ENCODE assay signal across 16 cellular contexts in genomic region chr9:95074632-95075269, GRCh38.
DNase-seq lines count a peak whose midpoint lies in the region; ATAC-seq, FAIRE-seq and TF ChIP-seq lines count a peak whose summit lies in the region.
"Had no signal": no experiment of that assay in that cellular context is flagged by ENCODE, and none has a peak within 500 bp of the region (broad histone marks: within the 10 kb centered on the region; RNA-seq: fewer than 3 reads in every experiment).

No MANE protein-coding gene starts in this region.

- H3K27me3 ChIP-seq in astrocyte (ENCODE audit: insufficient read depth, low read length) = no peaks in the 10 kb centered on the region
- H3K27me3 ChIP-seq: suprapubic skin had no signal

- peaks cover 16% of the 10 kb centered on the region for H3K36me3 ChIP-seq in astrocyte (ENCODE audit: insufficient read depth, low read length)

- no peak overlapping the region for H3K27ac ChIP-seq in astrocyte (ENCODE audit: low read depth, low read length)
- H3K27ac ChIP-seq: suprapubic skin had no signal

- H2AFZ ChIP-seq in astrocyte (ENCODE audit: low read depth, low read length) = no peak overlapping the region

- H3K4me2 ChIP-seq in astrocyte (ENCODE audit: low read length) = no peak overlapping the region

- DNase-seq in activated CD8-positive, alpha-beta memory T cell treated with anti-CD3 and anti-CD28 coated beads, Interleukin-2, amount 50 U/mL, for 48 hours = peak; percentile 22
- DNase-seq in activated CD8-positive, alpha-beta memory T cell treated with anti-CD3 and anti-CD28 coated beads, Interleukin-2, amount 10 ng/mL, durations not matched to agents 7 days and 5 days = no peak
- DNase-seq in astrocyte (ENCODE audit: low read depth) = no peak
- peak; percentile 77 for DNase-seq in mesenteric fat pad (ENCODE audit: low spot score)
- DNase-seq in type B pancreatic cell (ENCODE audit: extremely low spot score, unreplicated experiment) = peak; percentile 47
- DNase-seq in activated naive CD8-positive, alpha-beta T cell treated with anti-CD3 and anti-CD28 coated beads for 36 hours = no peak
- no peak for DNase-seq in RCC 7860 (ENCODE audit: low spot score)
- no peak for DNase-seq in HK-2 (ENCODE audit: unreplicated experiment)
- DNase-seq: DMS 273 treated with DMSO at 0.1 percent for 48 hours, NCI-H1694, T-helper 17 cell had no signal

- H3K9me3 ChIP-seq in astrocyte (ENCODE audit: insufficient read depth, low read depth, low read length) = no peaks in the 10 kb centered on the region
- H3K9me3 ChIP-seq: suprapubic skin had no signal

- no peaks in the 10 kb centered on the region for H3K9me3 Mint-ChIP-seq in activated CD8-positive, alpha-beta memory T cell treated with anti-CD3 and anti-CD28 coated beads, Interleukin-2, amount 10 ng/mL, durations not matched to agents 7 days and 5 days (ENCODE audit: low read depth)
- H3K9me3 Mint-ChIP-seq in astrocyte (ENCODE audit: unreplicated experiment) (no peaks in the 10 kb centered on the region), type B pancreatic cell (no peaks in the 10 kb centered on the region)
- no peaks in the 10 kb centered on the region for H3K9me3 Mint-ChIP-seq in activated naive CD8-positive, alpha-beta T cell treated with anti-CD3 and anti-CD28 coated beads for 36 hours
- H3K9me3 Mint-ChIP-seq: activated naive CD4-positive, alpha-beta T cell treated with anti-CD3 and anti-CD28 coated beads, Interleukin-2, amount 50 U/mL, for 24 hours; dendritic cell treated with granulocyte-macrophage colony-stimulating factor and Interleukin-4, amounts not matched to agents 40 ng/mL and 50 ng/mL, for 4 days had no signal

- H3K79me2 ChIP-seq in astrocyte (ENCODE audit: insufficient read depth, low read length) = peaks cover 100% of the 10 kb centered on the region

- H3K9ac ChIP-seq in astrocyte (ENCODE audit: low read length) = no peak overlapping the region

- ATAC-seq in activated CD8-positive, alpha-beta memory T cell treated with anti-CD3 and anti-CD28 coated beads, Interleukin-2, amount 10 ng/mL, durations not matched to agents 7 days and 5 days = no peak
- ATAC-seq: T-helper 17 cell had no signal

- H4K20me1 ChIP-seq in astrocyte (ENCODE audit: insufficient read depth, low read length) = peaks cover 99% of the 10 kb centered on the region

- no peaks in the 10 kb centered on the region for H3K27me3 Mint-ChIP-seq in activated CD8-positive, alpha-beta memory T cell treated with anti-CD3 and anti-CD28 coated beads, Interleukin-2, amount 10 ng/mL, durations not matched to agents 7 days and 5 days
- H3K27me3 Mint-ChIP-seq in astrocyte (ENCODE audit: low read depth, unreplicated experiment) = no peaks in the 10 kb centered on the region
- H3K27me3 Mint-ChIP-seq in type B pancreatic cell = no peaks in the 10 kb centered on the region
- no peaks in the 10 kb centered on the region for H3K27me3 Mint-ChIP-seq in activated naive CD8-positive, alpha-beta T cell treated with anti-CD3 and anti-CD28 coated beads for 36 hours
- H3K27me3 Mint-ChIP-seq: activated naive CD4-positive, alpha-beta T cell treated with anti-CD3 and anti-CD28 coated beads, Interleukin-2, amount 50 U/mL, for 24 hours; dendritic cell treated with granulocyte-macrophage colony-stimulating factor and Interleukin-4, amounts not matched to agents 40 ng/mL and 50 ng/mL, for 4 days; T-helper 17 cell had no signal

- no peak for FAIRE-seq in astrocyte (lab: Jason Lieb, UNC)
- no peak for FAIRE-seq in RCC 7860 (lab: Jason Lieb, UNC)
- FAIRE-seq: GM12891, H1 had no signal

- TF ChIP-seq CTCF in astrocyte (IDR thresholded peaks at IDR 0.05; ENCODE audit: insufficient read depth, low read depth, low read length) = no peak
- TF ChIP-seq CTCF in type B pancreatic cell (conservative IDR thresholded peaks at IDR 0.05) = no peak

- H3K4me1 Mint-ChIP-seq in activated CD8-positive, alpha-beta memory T cell treated with anti-CD3 and anti-CD28 coated beads, Interleukin-2, amount 10 ng/mL, durations not matched to agents 7 days and 5 days = no peaks in the 10 kb centered on the region
- H3K4me1 Mint-ChIP-seq in astrocyte (ENCODE audit: low read depth, unreplicated experiment) (peaks cover 27% of the 10 kb centered on the region), type B pancreatic cell (ENCODE audit: unreplicated experiment) (peaks cover 49% of the 10 kb centered on the region)
- no peaks in the 10 kb centered on the region for H3K4me1 Mint-ChIP-seq in activated naive CD8-positive, alpha-beta T cell treated with anti-CD3 and anti-CD28 coated beads for 36 hours
- H3K4me1 Mint-ChIP-seq: activated naive CD4-positive, alpha-beta T cell treated with anti-CD3 and anti-CD28 coated beads, Interleukin-2, amount 50 U/mL, for 24 hours; T-helper 17 cell had no signal

- no peak overlapping the region for H3K27ac Mint-ChIP-seq in activated CD8-positive, alpha-beta memory T cell treated with anti-CD3 and anti-CD28 coated beads, Interleukin-2, amount 10 ng/mL, durations not matched to agents 7 days and 5 days
- H3K27ac Mint-ChIP-seq in astrocyte (ENCODE audit: unreplicated experiment) = peak overlapping the region; percentile 29
- peak overlapping the region; percentile 5 for H3K27ac Mint-ChIP-seq in type B pancreatic cell
- no peak overlapping the region for H3K27ac Mint-ChIP-seq in activated naive CD8-positive, alpha-beta T cell treated with anti-CD3 and anti-CD28 coated beads for 36 hours
- H3K27ac Mint-ChIP-seq: activated naive CD4-positive, alpha-beta T cell treated with anti-CD3 and anti-CD28 coated beads, Interleukin-2, amount 50 U/mL, for 24 hours; dendritic cell treated with granulocyte-macrophage colony-stimulating factor and Interleukin-4, amounts not matched to agents 40 ng/mL and 50 ng/mL, for 4 days; T-helper 17 cell had no signal

- H3K4me3 Mint-ChIP-seq in activated CD8-positive, alpha-beta memory T cell treated with anti-CD3 and anti-CD28 coated beads, Interleukin-2, amount 10 ng/mL, durations not matched to agents 7 days and 5 days = no peak overlapping the region
- H3K4me3 Mint-ChIP-seq in astrocyte (ENCODE audit: unreplicated experiment) = no peak overlapping the region
- H3K4me3 Mint-ChIP-seq in type B pancreatic cell = no peak overlapping the region
- no peak overlapping the region for H3K4me3 Mint-ChIP-seq in activated naive CD8-positive, alpha-beta T cell treated with anti-CD3 and anti-CD28 coated beads for 36 hours
- H3K4me3 Mint-ChIP-seq: activated naive CD4-positive, alpha-beta T cell treated with anti-CD3 and anti-CD28 coated beads, Interleukin-2, amount 50 U/mL, for 24 hours; dendritic cell treated with granulocyte-macrophage colony-stimulating factor and Interleukin-4, amounts not matched to agents 40 ng/mL and 50 ng/mL, for 4 days; T-helper 17 cell had no signal

- no peaks in the 10 kb centered on the region for H3K36me3 Mint-ChIP-seq in activated CD8-positive, alpha-beta memory T cell treated with anti-CD3 and anti-CD28 coated beads, Interleukin-2, amount 10 ng/mL, durations not matched to agents 7 days and 5 days
- peaks cover 37% of the 10 kb centered on the region for H3K36me3 Mint-ChIP-seq in astrocyte (ENCODE audit: low read depth, unreplicated experiment)
- H3K36me3 Mint-ChIP-seq in type B pancreatic cell = peaks cover 34% of the 10 kb centered on the region
- no peaks in the 10 kb centered on the region for H3K36me3 Mint-ChIP-seq in activated naive CD8-positive, alpha-beta T cell treated with anti-CD3 and anti-CD28 coated beads for 36 hours
- H3K36me3 Mint-ChIP-seq: activated naive CD4-positive, alpha-beta T cell treated with anti-CD3 and anti-CD28 coated beads, Interleukin-2, amount 50 U/mL, for 24 hours had no signal

- CTCF ChIA-PET in activated CD8-positive, alpha-beta memory T cell treated with anti-CD3 and anti-CD28 coated beads, Interleukin-2, amount 10 ng/mL, durations not matched to agents 7 days and 5 days (lab: Charles Lee) = no interaction called here

- peaks cover 17% of the 10 kb centered on the region for H3K4me1 ChIP-seq in astrocyte (ENCODE audit: insufficient read depth, low read length)

- H3K4me3 ChIP-seq in astrocyte (ENCODE audit: insufficient read depth, low read depth, low read length) = no peak overlapping the region
- H3K4me3 ChIP-seq: suprapubic skin had no signal

Comparison
In these comparisons a context has a peak if more than half of its experiments do, and no peak if none do; other contexts are left out.
1. DNase-seq: peak in activated CD8-positive, alpha-beta memory T cell treated with anti-CD3 and anti-CD28 coated beads, Interleukin-2, amount 50 U/mL, for 48 hours (single experiment), mesenteric fat pad (single experiment) and type B pancreatic cell (single experiment); none in activated CD8-positive, alpha-beta memory T cell treated with anti-CD3 and anti-CD28 coated beads, Interleukin-2, amount 10 ng/mL, durations not matched to agents 7 days and 5 days (single experiment), astrocyte (single experiment), activated naive CD8-positive, alpha-beta T cell treated with anti-CD3 and anti-CD28 coated beads for 36 hours (single experiment), RCC 7860 (single experiment) and HK-2 (single experiment).
2. H3K27ac Mint-ChIP-seq: peak in astrocyte (single experiment) and type B pancreatic cell (single experiment); none in activated CD8-positive, alpha-beta memory T cell treated with anti-CD3 and anti-CD28 coated beads, Interleukin-2, amount 10 ng/mL, durations not matched to agents 7 days and 5 days (single experiment) and activated naive CD8-positive, alpha-beta T cell treated with anti-CD3 and anti-CD28 coated beads for 36 hours (single experiment).